ENCODE assay signal across 1 cellular context in the genomic region with DNA sequence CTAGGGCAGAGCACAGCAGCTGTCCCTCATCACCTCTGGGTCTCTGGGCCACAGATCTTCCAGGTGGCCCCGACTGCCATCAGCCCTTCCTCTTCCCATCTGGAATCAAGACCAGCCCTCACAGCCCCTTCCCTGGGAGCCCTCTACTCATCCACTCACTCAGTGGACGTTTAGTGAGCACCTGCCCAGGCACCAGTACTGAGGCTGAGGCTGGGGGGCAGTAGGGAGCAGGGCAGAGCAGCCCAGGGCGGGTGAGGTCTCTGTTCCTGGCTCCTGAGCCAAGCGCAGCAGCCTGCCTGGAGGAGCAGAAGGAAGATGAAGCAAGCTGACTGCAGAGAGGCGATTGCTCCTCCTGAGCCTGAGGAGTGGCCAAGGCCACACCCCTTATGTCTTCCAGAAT.
TF ChIP-seq lines count a peak whose summit lies in the region.

No MANE protein-coding gene starts in this region.

TF ChIP-seq in GM23338, 12 proteins besides CTCF, POLR2A, EP300 and RAD21 (continued from another document):
- TF ChIP-seq, protein P1, sequence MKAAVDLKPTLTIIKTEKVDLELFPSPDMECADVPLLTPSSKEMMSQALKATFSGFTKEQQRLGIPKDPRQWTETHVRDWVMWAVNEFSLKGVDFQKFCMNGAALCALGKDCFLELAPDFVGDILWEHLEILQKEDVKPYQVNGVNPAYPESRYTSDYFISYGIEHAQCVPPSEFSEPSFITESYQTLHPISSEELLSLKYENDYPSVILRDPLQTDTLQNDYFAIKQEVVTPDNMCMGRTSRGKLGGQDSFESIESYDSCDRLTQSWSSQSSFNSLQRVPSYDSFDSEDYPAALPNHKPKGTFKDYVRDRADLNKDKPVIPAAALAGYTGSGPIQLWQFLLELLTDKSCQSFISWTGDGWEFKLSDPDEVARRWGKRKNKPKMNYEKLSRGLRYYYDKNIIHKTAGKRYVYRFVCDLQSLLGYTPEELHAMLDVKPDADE (IDR thresholded peaks at IDR 0.05), result no peak
